ENCODE assay signal across 13 cellular contexts in genomic region chr1:172442404-172442803, GRCh38. TPM values are rescaled to one million over a fixed set of nuclear protein-coding genes. Genes with fewer than 3 reads are reported as not detected.
DNase-seq lines count a peak whose midpoint lies in the region; ATAC-seq and TF ChIP-seq lines count a peak whose summit lies in the region.
"Had no signal": no experiment of that assay in that cellular context is flagged by ENCODE, and none has a peak within 500 bp of the region (broad histone marks: within the 10 kb centered on the region; RNA-seq: fewer than 3 reads in every experiment).

No MANE protein-coding gene starts in this region.

- H3K27me3 Mint-ChIP-seq in activated T-cell treated with anti-CD3 and anti-CD28 coated beads, Interleukin-2, amount 50 U/mL, for 24 hours: no peaks in the 10 kb centered on the region
- H3K27me3 Mint-ChIP-seq in T-cell: no peaks in the 10 kb centered on the region

- in situ Hi-C loops in gastrocnemius medialis (cut with MboI; ENCODE audit: low sequenced_read_pairs in 4 of 4): loop anchor here in 3 of 4 donors (25.0 kb wide), 3 partner anchors 605 to 655 kb away; partner anchors contain the start of genes DNM3 (in 1 of the 3) and METTL13 (in 1 of the 3)

- 90% methylated on average over 6 of the region's 6 CpGs for WGBS in hepatocyte (ENCODE audit: low lambda C conversion rate, missing lambda C conversion rate)

- H3K9me3 ChIP-seq in hepatocyte (ENCODE audit: low read depth): no peaks in the 10 kb centered on the region
- no peaks in the 10 kb centered on the region for H3K9me3 ChIP-seq in gastrocnemius medialis
- H3K9me3 ChIP-seq: tibial artery had no signal

- intact Hi-C loops in gastrocnemius medialis (cut with DNase I; ENCODE audit: low total_unique reads): loop anchor here (10.0 kb wide), 2 partner anchors 798 to 1712 kb away; partner anchors contain the start of gene RABGAP1L

- DNase-seq in activated T-cell treated with anti-CD3 and anti-CD28 coated beads, Interleukin-2, amount 50 U/mL, for 24 hours: no peak
- DNase-seq in activated T-cell treated with anti-CD3 and anti-CD28 coated beads, Interleukin-2, amount 50 U/mL, for 48 hours: no peak
- DNase-seq in T-cell: no peak
- DNase-seq in hepatocyte (ENCODE audit: low spot score): no peak
- DNase-seq in gastrocnemius medialis: no peak
- DNase-seq in cerebellar nuclear complex (lab: John Stamatoyannopoulos, UW): no peak
- DNase-seq: KBM-7, NCI-H2029 treated with DMSO at 0.1 percent for 48 hours, tibial artery had no signal

- H3K27me3 ChIP-seq in hepatocyte: no peaks in the 10 kb centered on the region
- H3K27me3 ChIP-seq in gastrocnemius medialis: no peaks in the 10 kb centered on the region
- H3K27me3 ChIP-seq: tibial artery had no signal

- H3K4me2 ChIP-seq in hepatocyte: peak overlapping the region; percentile 86

- H3K27ac Mint-ChIP-seq in activated T-cell treated with anti-CD3 and anti-CD28 coated beads, Interleukin-2, amount 50 U/mL, for 24 hours: peak overlapping the region; percentile 65
- H3K27ac Mint-ChIP-seq in T-cell: peak overlapping the region; percentile 43 to 96

- CTCF ChIA-PET in T-cell (lab: Charles Lee): interaction anchor here (0.6 to 2.8 kb wide), 6 partner anchors 9 to 757 kb away, joined by 3 to 42 read pairs (median 4); no protein-coding TSS in a partner anchor

- H3K4me1 ChIP-seq in hepatocyte (ENCODE audit: insufficient read depth): peaks cover 7% of the 10 kb centered on the region
- peaks cover 46% of the 10 kb centered on the region in 2 donors for H3K4me1 ChIP-seq in gastrocnemius medialis

- H3K27ac ChIP-seq in hepatocyte (no peak overlapping the region), gastrocnemius medialis (no peak overlapping the region)

- no peaks in the 10 kb centered on the region for H3K9me3 Mint-ChIP-seq in activated T-cell treated with anti-CD3 and anti-CD28 coated beads, Interleukin-2, amount 50 U/mL, for 24 hours
- no peaks in the 10 kb centered on the region for H3K9me3 Mint-ChIP-seq in T-cell

- no peak overlapping the region for H2AFZ ChIP-seq in hepatocyte

- no peaks in the 10 kb centered on the region for H3K9me2 ChIP-seq in hepatocyte (replicated peaks; ENCODE audit: insufficient read depth)

- H4K20me1 ChIP-seq in hepatocyte (ENCODE audit: insufficient read depth, poor library complexity, severe bottlenecking): no peaks in the 10 kb centered on the region

- no peak for TF ChIP-seq CTCF in hepatocyte (IDR thresholded peaks at IDR 0.05; ENCODE audit: poor library complexity)
- no peak for TF ChIP-seq CTCF in gastrocnemius medialis (IDR thresholded peaks at IDR 0.05 in 4 of 5, conservative IDR thresholded peaks at IDR 0.05 in 1 of 5)

- peak overlapping the region; percentile 45 for H3K4me3 Mint-ChIP-seq in activated T-cell treated with anti-CD3 and anti-CD28 coated beads, Interleukin-2, amount 50 U/mL, for 24 hours
- peak overlapping the region; percentile 83 to 95 (median 94) for H3K4me3 Mint-ChIP-seq in T-cell

- H3K36me3 ChIP-seq in hepatocyte (replicated peaks; ENCODE audit: insufficient read depth, low read depth) (no peaks in the 10 kb centered on the region), gastrocnemius medialis (peaks cover 0 to 10% of the 10 kb centered on the region in 2 donors)

- H3K4me3 ChIP-seq in hepatocyte: no peak overlapping the region
- H3K4me3 ChIP-seq in gastrocnemius medialis: peak overlapping the region in 3 of 4 donors; percentile 10 to 91 (median 68)

- POLR2A ChIA-PET in T-cell (lab: Charles Lee): interaction anchor here in 1 of 2 donors (1.5 kb wide), 1 partner anchor 90 kb away, joined by 3 read pairs; no protein-coding TSS in a partner anchor

- H3K36me3 Mint-ChIP-seq in activated T-cell treated with anti-CD3 and anti-CD28 coated beads, Interleukin-2, amount 50 U/mL, for 24 hours (ENCODE audit: low read depth): peaks cover 43% of the 10 kb centered on the region
- H3K36me3 Mint-ChIP-seq in T-cell: peaks cover 30% of the 10 kb centered on the region

- ATAC-seq in T-cell (replicated peaks in 1 of 4): no peak
- ATAC-seq in gastrocnemius medialis: no peak
- no peak for ATAC-seq in GM19035 (IDR thresholded peaks at IDR 0.05; ENCODE audit: unreplicated experiment)
- ATAC-seq in HG03135 (IDR thresholded peaks at IDR 0.05; ENCODE audit: unreplicated experiment): no peak

- H3K79me2 ChIP-seq in hepatocyte: peaks cover 51% of the 10 kb centered on the region

- H3K4me1 Mint-ChIP-seq in activated T-cell treated with anti-CD3 and anti-CD28 coated beads, Interleukin-2, amount 50 U/mL, for 24 hours (ENCODE audit: low read depth): peaks cover 36% of the 10 kb centered on the region
- H3K4me1 Mint-ChIP-seq in T-cell: peaks cover 45 to 50% (median 50%) of the 10 kb centered on the region in 3 donors

- TF ChIP-seq POLR2A in gastrocnemius medialis (IDR thresholded peaks at IDR 0.05): no peak

RNA-seq across cellular contexts. Expression of gene PIGC, which starts 1.5 kb away (rescaled TPM):
- 10 to 100 TPM; 26.9 to 39.0 (median 34.5) TPM for total RNA-seq in T-cell
- 38.6 and 42.0 TPM in 2 replicates for total RNA-seq in hepatocyte
- polyA plus RNA-seq in hepatocyte: 43.3 and 47.0 TPM in 2 replicates
- total RNA-seq in gastrocnemius medialis: 10 to 100 TPM in 3 of 4 donors, 1 to 10 TPM in 1; 9.6 to 13.7 (median 12.8) TPM

RNA-seq across cellular contexts. Expression of gene C1orf105, which starts 21.9 kb away (rescaled TPM):
- total RNA-seq in T-cell: not detected
- 0.23 and 0.76 TPM in 2 replicates for total RNA-seq in hepatocyte
- polyA plus RNA-seq in hepatocyte: 0.21 and 2.2 TPM in 2 replicates
- under 1 TPM in 2 of 4 donors, not detected in 2; 0.61 to 0.67 TPM for total RNA-seq in gastrocnemius medialis
- total RNA-seq: bronchial epithelial cell; T-helper 1 cell treated with Interleukin-12 subunit alpha and Interleukin-12 subunit beta and Interleukin-4 antibody, amounts not matched to agents 30 ng/mL and 1 ng/mL, for 36 hours had no signal
